In genomic region chr6:105113422-105113821, GRCh38 we compare ENCODE assay signal across 18 cellular contexts.
DNase-seq lines count a peak whose midpoint lies in the region; ATAC-seq, FAIRE-seq and TF ChIP-seq lines count a peak whose summit lies in the region.
"Had no signal": no experiment of that assay in that cellular context is flagged by ENCODE, and none has a peak within 500 bp of the region (broad histone marks: within the 10 kb centered on the region; RNA-seq: fewer than 3 reads in every experiment).

No MANE protein-coding gene starts in this region.

- ATAC-seq in left ventricle myocardium superior = peak; percentile 77

- H3K27me3 ChIP-seq in bronchial epithelial cell (ENCODE audit: control insufficient read depth, insufficient read depth, low read length) = no peaks in the 10 kb centered on the region
- H3K27me3 ChIP-seq: BLaER1 treated with 17β-estradiol and CSF1 and Interleukin-3, amounts not matched to agents 10 nM and 100 nM had no signal

- no peak for TF ChIP-seq CTCF in bronchial epithelial cell (IDR thresholded peaks at IDR 0.05; ENCODE audit: insufficient read depth, low read length, severe bottlenecking)

- FAIRE-seq in bronchial epithelial cell (lab: Jason Lieb, UNC) = peak; percentile 76
- FAIRE-seq: G401.6, GM12891 had no signal

- H3K36me3 ChIP-seq in bronchial epithelial cell (ENCODE audit: control insufficient read depth, insufficient read depth, low read length) = no peaks in the 10 kb centered on the region

- peak; percentile 6 for DNase-seq in DMS 273 (lab: John Stamatoyannopoulos, UW; ENCODE audit: unreplicated experiment)
- DNase-seq in DMS 273 treated with DMSO at 0.1 percent for 48 hours (lab: John Stamatoyannopoulos, UW) = no peak
- DNase-seq in bronchial epithelial cell (ENCODE audit: low read depth) = no peak
- DNase-seq in left ventricle myocardium superior = peak; percentile 37
- DNase-seq in HuH-7.5 (ENCODE audit: low spot score) = no peak
- DNase-seq in dedifferentiated amniotic fluid mesenchymal stem cell (ENCODE audit: extremely low spot score) = no peak
- DNase-seq in RPMI8226 = no peak
- DNase-seq: AML-193; Calu3; CD4-positive, alpha-beta T cell; DMS153; DMS79 treated with DMSO at 0.1 percent for 48 hours; EL; GOT3; H9 had no signal

- H3K4me3 ChIP-seq in bronchial epithelial cell (ENCODE audit: low read depth, low read length) = no peak overlapping the region
- H3K4me3 ChIP-seq: BLaER1 treated with 17β-estradiol and CSF1 and Interleukin-3, amounts not matched to agents 10 nM and 100 nM had no signal

- intact Hi-C loops in left ventricle myocardium superior (cut with micrococcal nuclease) = no loop called here

Comparison
In these comparisons a context has a peak if more than half of its experiments do, and no peak if none do; other contexts are left out.
1. DNase-seq: peak in DMS 273 (single experiment) and left ventricle myocardium superior (single experiment); none in DMS 273 treated with DMSO at 0.1 percent for 48 hours (single experiment), bronchial epithelial cell (single experiment), HuH-7.5 (single experiment), dedifferentiated amniotic fluid mesenchymal stem cell (single experiment) and RPMI8226 (single experiment).